In the genomic region with DNA sequence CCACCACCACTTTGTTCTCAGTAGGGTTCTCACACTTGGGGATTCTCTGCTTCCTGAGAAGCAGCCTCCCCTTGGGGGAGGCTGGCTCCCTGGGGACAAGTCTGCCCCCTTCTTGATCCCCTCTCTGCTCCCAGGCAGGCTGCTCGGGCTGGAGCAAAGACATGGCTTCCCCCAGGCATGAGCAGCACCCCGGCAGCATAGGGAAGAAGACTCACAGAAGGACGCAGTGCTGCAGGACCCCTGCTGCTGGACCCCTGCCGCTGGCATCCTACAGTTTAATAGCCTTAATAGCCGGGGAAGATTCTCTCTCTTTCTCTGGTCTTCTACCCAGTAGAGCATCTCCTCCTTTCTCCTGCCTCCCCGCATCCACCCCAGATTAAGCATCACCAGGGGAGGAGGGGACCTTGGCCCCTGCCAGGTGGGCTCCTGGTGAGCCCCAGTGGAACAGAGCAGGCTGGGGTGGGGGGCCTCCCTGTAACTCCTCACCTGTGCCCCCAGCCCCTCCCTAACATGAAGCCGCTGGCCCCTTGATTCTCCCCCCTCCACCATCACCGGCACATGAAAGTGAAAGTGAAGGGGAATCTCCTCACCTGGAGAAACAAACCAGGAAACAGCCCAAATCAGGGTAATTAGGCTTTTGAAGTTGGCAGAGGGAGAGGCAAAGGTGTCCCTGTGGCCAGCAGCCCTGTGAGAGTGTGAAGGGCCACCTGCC, we compare ENCODE assay signal across 2 cellular contexts.
TF ChIP-seq lines count a peak whose summit lies in the region.

No MANE protein-coding gene starts in this region.

TF ChIP-seq in SK-N-SH, 30 proteins besides CTCF, POLR2A, EP300 and RAD21 (continued from another document):
- TF ChIP-seq, protein P1, sequence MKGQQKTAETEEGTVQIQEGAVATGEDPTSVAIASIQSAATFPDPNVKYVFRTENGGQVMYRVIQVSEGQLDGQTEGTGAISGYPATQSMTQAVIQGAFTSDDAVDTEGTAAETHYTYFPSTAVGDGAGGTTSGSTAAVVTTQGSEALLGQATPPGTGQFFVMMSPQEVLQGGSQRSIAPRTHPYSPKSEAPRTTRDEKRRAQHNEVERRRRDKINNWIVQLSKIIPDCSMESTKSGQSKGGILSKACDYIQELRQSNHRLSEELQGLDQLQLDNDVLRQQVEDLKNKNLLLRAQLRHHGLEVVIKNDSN (IDR thresholded peaks at IDR 0.05; ENCODE audit: borderline replicate concordance, low read depth) = no peak
- TF ChIP-seq GABPA (IDR thresholded peaks at IDR 0.05; ENCODE audit: low read depth) = no peak
- no peak for TF ChIP-seq GATA2 (CRISPR knock-in tag; IDR thresholded peaks at IDR 0.05)
- TF ChIP-seq EZH2phosphoT487 (IDR thresholded peaks at IDR 0.05; ENCODE audit: borderline replicate concordance, low read depth) = no peak
- TF ChIP-seq, protein P2, sequence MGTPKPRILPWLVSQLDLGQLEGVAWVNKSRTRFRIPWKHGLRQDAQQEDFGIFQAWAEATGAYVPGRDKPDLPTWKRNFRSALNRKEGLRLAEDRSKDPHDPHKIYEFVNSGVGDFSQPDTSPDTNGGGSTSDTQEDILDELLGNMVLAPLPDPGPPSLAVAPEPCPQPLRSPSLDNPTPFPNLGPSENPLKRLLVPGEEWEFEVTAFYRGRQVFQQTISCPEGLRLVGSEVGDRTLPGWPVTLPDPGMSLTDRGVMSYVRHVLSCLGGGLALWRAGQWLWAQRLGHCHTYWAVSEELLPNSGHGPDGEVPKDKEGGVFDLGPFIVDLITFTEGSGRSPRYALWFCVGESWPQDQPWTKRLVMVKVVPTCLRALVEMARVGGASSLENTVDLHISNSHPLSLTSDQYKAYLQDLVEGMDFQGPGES (IDR thresholded peaks at IDR 0.05; ENCODE audit: low read depth, low read length) = no peak
- TF ChIP-seq JUND (IDR thresholded peaks at IDR 0.05) = no peak
- TF ChIP-seq NFIC (IDR thresholded peaks at IDR 0.05; ENCODE audit: borderline replicate concordance) = no peak
- TF ChIP-seq TAF1 (IDR thresholded peaks at IDR 0.05; ENCODE audit: borderline replicate concordance, low read depth, low read length) = no peak
- TF ChIP-seq RXRA (IDR thresholded peaks at IDR 0.05; ENCODE audit: borderline replicate concordance, low read depth) = no peak
- TF ChIP-seq MXI1 (IDR thresholded peaks at IDR 0.05; ENCODE audit: low read depth, low read length) = no peak
- no peak for TF ChIP-seq MEF2A (IDR thresholded peaks at IDR 0.05; ENCODE audit: borderline replicate concordance, low read depth)
- TF ChIP-seq, protein P3, sequence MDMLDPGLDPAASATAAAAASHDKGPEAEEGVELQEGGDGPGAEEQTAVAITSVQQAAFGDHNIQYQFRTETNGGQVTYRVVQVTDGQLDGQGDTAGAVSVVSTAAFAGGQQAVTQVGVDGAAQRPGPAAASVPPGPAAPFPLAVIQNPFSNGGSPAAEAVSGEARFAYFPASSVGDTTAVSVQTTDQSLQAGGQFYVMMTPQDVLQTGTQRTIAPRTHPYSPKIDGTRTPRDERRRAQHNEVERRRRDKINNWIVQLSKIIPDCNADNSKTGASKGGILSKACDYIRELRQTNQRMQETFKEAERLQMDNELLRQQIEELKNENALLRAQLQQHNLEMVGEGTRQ (IDR thresholded peaks at IDR 0.05; ENCODE audit: borderline replicate concordance, low read depth, low read length) = no peak
- TF ChIP-seq FOSL2 (IDR thresholded peaks at IDR 0.05; ENCODE audit: borderline replicate concordance, low read depth) = no peak
- no peak for TF ChIP-seq RCOR1 (IDR thresholded peaks at IDR 0.05; ENCODE audit: low read length)

TF ChIP-seq in SK-N-SH treated with all-trans-retinoic acid at 6 μM for 48 hours, 23 proteins besides CTCF, POLR2A, EP300 and RAD21 (continued from another document):
- TF ChIP-seq, protein P4, sequence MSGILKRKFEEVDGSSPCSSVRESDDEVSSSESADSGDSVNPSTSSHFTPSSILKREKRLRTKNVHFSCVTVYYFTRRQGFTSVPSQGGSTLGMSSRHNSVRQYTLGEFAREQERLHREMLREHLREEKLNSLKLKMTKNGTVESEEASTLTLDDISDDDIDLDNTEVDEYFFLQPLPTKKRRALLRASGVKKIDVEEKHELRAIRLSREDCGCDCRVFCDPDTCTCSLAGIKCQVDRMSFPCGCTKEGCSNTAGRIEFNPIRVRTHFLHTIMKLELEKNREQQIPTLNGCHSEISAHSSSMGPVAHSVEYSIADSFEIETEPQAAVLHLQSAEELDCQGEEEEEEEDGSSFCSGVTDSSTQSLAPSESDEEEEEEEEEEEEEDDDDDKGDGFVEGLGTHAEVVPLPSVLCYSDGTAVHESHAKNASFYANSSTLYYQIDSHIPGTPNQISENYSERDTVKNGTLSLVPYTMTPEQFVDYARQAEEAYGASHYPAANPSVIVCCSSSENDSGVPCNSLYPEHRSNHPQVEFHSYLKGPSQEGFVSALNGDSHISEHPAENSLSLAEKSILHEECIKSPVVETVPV (CRISPR knock-in tag; IDR thresholded peaks at IDR 0.05) = no peak
